Comparison of ENCODE assay signal across 1 cellular context in the genomic region with DNA sequence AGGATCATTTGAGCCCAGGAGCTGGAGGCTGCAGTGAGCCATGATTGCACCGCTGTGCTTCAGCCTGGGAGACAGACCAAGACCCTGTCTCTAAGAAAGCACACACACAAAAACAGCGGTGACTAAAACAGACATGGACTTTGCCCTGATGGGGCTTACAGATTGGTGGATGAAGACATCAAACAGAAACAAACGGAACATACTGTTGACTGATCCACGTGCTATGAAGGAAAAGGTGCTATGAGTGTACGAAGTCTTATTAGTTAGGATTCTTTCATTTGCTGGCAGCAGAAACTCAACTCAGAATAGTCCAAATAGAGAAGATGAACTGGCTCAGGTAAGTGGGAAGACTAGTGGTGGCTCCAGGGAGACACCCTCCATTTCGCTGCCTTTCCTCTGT.
TF ChIP-seq lines count a peak whose summit lies in the region.

No MANE protein-coding gene starts in this region.

TF ChIP-seq in HepG2, 621 proteins besides CTCF, POLR2A, EP300 and RAD21 (continued from another document):
- TF ChIP-seq, protein P1, sequence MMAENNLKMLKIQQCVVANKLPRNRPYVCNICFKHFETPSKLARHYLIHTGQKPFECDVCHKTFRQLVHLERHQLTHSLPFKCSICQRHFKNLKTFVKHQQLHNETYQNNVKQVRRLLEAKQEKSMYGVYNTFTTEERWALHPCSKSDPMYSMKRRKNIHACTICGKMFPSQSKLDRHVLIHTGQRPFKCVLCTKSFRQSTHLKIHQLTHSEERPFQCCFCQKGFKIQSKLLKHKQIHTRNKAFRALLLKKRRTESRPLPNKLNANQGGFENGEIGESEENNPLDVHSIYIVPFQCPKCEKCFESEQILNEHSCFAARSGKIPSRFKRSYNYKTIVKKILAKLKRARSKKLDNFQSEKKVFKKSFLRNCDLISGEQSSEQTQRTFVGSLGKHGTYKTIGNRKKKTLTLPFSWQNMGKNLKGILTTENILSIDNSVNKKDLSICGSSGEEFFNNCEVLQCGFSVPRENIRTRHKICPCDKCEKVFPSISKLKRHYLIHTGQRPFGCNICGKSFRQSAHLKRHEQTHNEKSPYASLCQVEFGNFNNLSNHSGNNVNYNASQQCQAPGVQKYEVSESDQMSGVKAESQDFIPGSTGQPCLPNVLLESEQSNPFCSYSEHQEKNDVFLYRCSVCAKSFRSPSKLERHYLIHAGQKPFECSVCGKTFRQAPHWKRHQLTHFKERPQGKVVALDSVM (CRISPR knock-in tag; IDR thresholded peaks at IDR 0.05): peak; percentile 62
- TF ChIP-seq MAX (IDR thresholded peaks at IDR 0.05): peak; percentile 81
- TF ChIP-seq NFYC (CRISPR knock-in tag; IDR thresholded peaks at IDR 0.05): peak; percentile 39; the same call in 1 of the 2 replicates
- TF ChIP-seq FOXA3 (CRISPR knock-in tag; IDR thresholded peaks at IDR 0.05): 0 out of 2 replicates have a peak, but pooled peaks have one; percentile 13
- TF ChIP-seq HNF4A (CRISPR knock-in tag; IDR thresholded peaks at IDR 0.05): peak; percentile 74
- 0 out of 2 replicates have a peak, but pooled peaks have one; percentile 47 for TF ChIP-seq RNF2 (conservative IDR thresholded peaks at IDR 0.05; ENCODE audit: low read depth)
- no peak for TF ChIP-seq ZNF562 (CRISPR knock-in tag; IDR thresholded peaks at IDR 0.05; ENCODE audit: borderline replicate concordance)
- TF ChIP-seq TFDP1 (CRISPR knock-in tag; IDR thresholded peaks at IDR 0.05; ENCODE audit: borderline replicate concordance): peak; percentile 60; the same call in 1 of the 2 replicates
- 0 out of 2 replicates have a peak, but pooled peaks have one; percentile 36 for TF ChIP-seq TFDP2 (CRISPR knock-in tag; IDR thresholded peaks at IDR 0.05)
- no peak for TF ChIP-seq ZNF687 (CRISPR knock-in tag; IDR thresholded peaks at IDR 0.05)
- TF ChIP-seq ZNF605 (CRISPR knock-in tag; IDR thresholded peaks at IDR 0.05): 0 out of 2 replicates have a peak, but pooled peaks have one; percentile 16
